19 cellular contexts compared by ENCODE assay signal in the genomic region with DNA sequence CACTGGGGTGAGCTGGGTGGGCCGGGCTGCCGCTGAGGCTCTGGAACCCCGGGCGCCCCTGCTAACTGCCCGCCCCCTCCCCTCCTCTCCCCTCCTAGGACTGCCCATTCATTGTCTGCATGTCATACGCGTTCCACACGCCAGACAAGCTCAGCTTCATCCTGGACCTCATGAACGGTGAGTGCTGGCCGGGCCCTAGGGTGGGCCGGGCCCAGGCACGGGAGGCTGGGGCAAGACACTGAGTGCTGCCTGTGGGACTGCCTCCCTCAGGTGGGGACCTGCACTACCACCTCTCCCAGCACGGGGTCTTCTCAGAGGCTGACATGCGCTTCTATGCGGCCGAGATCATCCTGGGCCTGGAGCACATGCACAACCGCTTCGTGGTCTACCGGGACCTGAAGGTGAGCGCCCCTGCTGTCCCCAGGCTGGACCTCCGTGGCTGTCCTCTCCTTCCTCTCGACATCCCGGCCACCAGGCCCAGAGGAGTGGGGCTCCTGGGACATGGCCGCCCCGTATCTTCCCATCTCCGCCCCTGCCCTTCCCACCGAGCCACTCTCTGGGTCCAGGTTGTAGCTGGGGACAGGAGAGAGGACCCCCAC. TPM values are rescaled to one million over a fixed set of nuclear protein-coding genes. Genes with fewer than 3 reads are reported as not detected.
A peak's percentile ranks its signal among the peaks of the same experiment; 100 is the strongest.
DNase-seq lines count a peak whose midpoint lies in the region; ATAC-seq and TF ChIP-seq lines count a peak whose summit lies in the region.
"Had no signal": no experiment of that assay in that cellular context is flagged by ENCODE, and none has a peak within 500 bp of the region (broad histone marks: within the 10 kb centered on the region; RNA-seq: fewer than 3 reads in every experiment).

No MANE protein-coding gene starts in this region.

- H3K9ac ChIP-seq in endodermal cell (ENCODE audit: extremely low read depth, low read length, poor library complexity, severe bottlenecking): no peak overlapping the region
- H3K9ac ChIP-seq: parathyroid adenoma had no signal

- no peak overlapping the region for H3K4me3 ChIP-seq in lower lobe of right lung
- H3K4me3 ChIP-seq in aorta (ENCODE audit: low read length in 2 of 2): no peak overlapping the region
- H3K4me3 ChIP-seq in endodermal cell (ENCODE audit: low read length): no peak overlapping the region
- H3K4me3 ChIP-seq: dorsolateral prefrontal cortex, esophagus squamous epithelium had no signal

- no peaks in the 10 kb centered on the region for H3K9me3 Mint-ChIP-seq in endodermal cell
- H3K9me3 Mint-ChIP-seq: activated T-helper 2 cell treated with anti-CD3 and anti-CD28 coated beads, Interferon-gamma antibody, Interleukin-2, Interleukin-4, amounts not matched to agents 10 μg/mL and 5 μg/mL and 100 μg/mL, durations not matched to agents 14 hours and 24 hours and 36 hours; T-helper 1 cell treated with Interleukin-12 subunit alpha and Interleukin-12 subunit beta and Interleukin-4 antibody, amounts not matched to agents 30 μg/mL and 1 μg/mL, for 36 hours had no signal

- no peak overlapping the region for H3K4me3 Mint-ChIP-seq in endodermal cell
- H3K4me3 Mint-ChIP-seq: T-helper 1 cell treated with Interleukin-12 subunit alpha and Interleukin-12 subunit beta and Interleukin-4 antibody, amounts not matched to agents 30 μg/mL and 1 μg/mL, for 36 hours had no signal

- TF ChIP-seq CTCF in VCaP (conservative IDR thresholded peaks at IDR 0.05) (no peak), lower lobe of right lung (IDR thresholded peaks at IDR 0.05) (no peak), endodermal cell (conservative IDR thresholded peaks at IDR 0.05) (no peak)

- peaks cover 44% of the 10 kb centered on the region for H3K36me3 Mint-ChIP-seq in endodermal cell (ENCODE audit: low read depth)

- no peaks in the 10 kb centered on the region for H3K27me3 ChIP-seq in lower lobe of right lung (ENCODE audit: low read depth)
- no peaks in the 10 kb centered on the region for H3K27me3 ChIP-seq in aorta (ENCODE audit: control insufficient read depth in 1 of 2, insufficient read depth in 2 of 2, low read length in 1 of 2)
- H3K27me3 ChIP-seq in endodermal cell (ENCODE audit: control insufficient read depth, insufficient read depth, low read length, poor library complexity, severe bottlenecking): no peaks in the 10 kb centered on the region
- H3K27me3 ChIP-seq: dorsolateral prefrontal cortex, esophagus squamous epithelium had no signal

- peaks cover 2% of the 10 kb centered on the region for H3K4me1 Mint-ChIP-seq in endodermal cell

- peak overlapping the region; percentile 14; the same call in 1 of the 2 replicates for H3K27ac ChIP-seq in VCaP
- H3K27ac ChIP-seq in lower lobe of right lung: peak overlapping the region; percentile 99
- no peak overlapping the region for H3K27ac ChIP-seq in aorta (ENCODE audit: low read depth in 1 of 2, low read length in 2 of 2)
- H3K27ac ChIP-seq in endodermal cell (ENCODE audit: low read depth, low read length): no peak overlapping the region
- H3K27ac ChIP-seq: parathyroid adenoma had no signal

- peaks cover 92% of the 10 kb centered on the region for H3K4me1 ChIP-seq in lower lobe of right lung
- no peaks in the 10 kb centered on the region for H3K4me1 ChIP-seq in aorta (ENCODE audit: control insufficient read depth in 1 of 2, insufficient read depth in 2 of 2, low read length in 2 of 2)
- no peaks in the 10 kb centered on the region for H3K4me1 ChIP-seq in endodermal cell (ENCODE audit: control insufficient read depth, insufficient read depth, low read length)
- H3K4me1 ChIP-seq: parathyroid adenoma had no signal

- H3K36me3 ChIP-seq in lower lobe of right lung (peaks cover 85% of the 10 kb centered on the region), aorta (ENCODE audit: control insufficient read depth in 1 of 2, insufficient read depth in 2 of 2, low read length in 1 of 2) (peaks cover 0 to 14% of the 10 kb centered on the region in 2 donors), endodermal cell (ENCODE audit: control insufficient read depth, insufficient read depth, low read length) (peaks cover 25% of the 10 kb centered on the region)

- intact Hi-C loops in lower lobe of right lung (cut with DNase I): no loop called here
- intact Hi-C loops in aorta (cut with DNase I): no loop called here

- WGBS in aorta, 2 donors: 84 to 91% methylated on average over 27 of the region's 27 CpGs
- 95% methylated on average over 11 to 27 of the region's 27 CpGs for WGBS in endodermal cell (ENCODE audit: insufficient coverage in 1 of 2, insufficient read length in 1 of 2), 2 experiments

- no peaks in the 10 kb centered on the region for H3K9me3 ChIP-seq in lower lobe of right lung
- no peaks in the 10 kb centered on the region for H3K9me3 ChIP-seq in aorta (ENCODE audit: control insufficient read depth, low read length)
- no peaks in the 10 kb centered on the region for H3K9me3 ChIP-seq in endodermal cell (ENCODE audit: control insufficient read depth, low read length)
- H3K9me3 ChIP-seq: esophagus squamous epithelium had no signal

- ATAC-seq in lower lobe of right lung (no peak), aorta (ENCODE audit: low FRiP score) (no peak)

- peak; percentile 1 for DNase-seq in stimulated activated CD4-positive, alpha-beta T cell treated with anti-CD3 and anti-CD28 coated beads, Interleukin-4, amount 100 ng/mL, for 1 hour
- no peak for DNase-seq in stimulated activated CD4-positive, alpha-beta T cell treated with anti-CD3 and anti-CD28 coated beads, Interleukin-2, amount 100 ng/mL, for 48 hours
- DNase-seq in lower lobe of right lung: peak; percentile 41
- peak; percentile 46 to 55 for DNase-seq in aorta
- DNase-seq in DMS153 treated with DMSO at 0.1 percent for 48 hours (lab: John Stamatoyannopoulos, UW; ENCODE audit: unreplicated experiment): no peak
- DNase-seq in NCI-H1105 (lab: John Stamatoyannopoulos, UW): no peak
- DNase-seq in endodermal cell: no peak
- DNase-seq: AML-193; dorsolateral prefrontal cortex; esophagus squamous epithelium; Kasumi-1; NCI-H1417 treated with DMSO at 0.1 percent for 48 hours; NCI-H226; NK-92 treated with Interleukin-12 subunit alpha and Interleukin-12 subunit beta, amount 100 ng/mL, for 24 hours; stimulated activated CD4-positive, alpha-beta T cell treated with anti-CD3 and anti-CD28 coated beads, Interleukin-12 subunit alpha, Interleukin-12 subunit beta, amount 100 ng/mL, for 4 hours had no signal

- H3K27ac Mint-ChIP-seq in endodermal cell: no peak overlapping the region

- no peaks in the 10 kb centered on the region for H3K27me3 Mint-ChIP-seq in endodermal cell (ENCODE audit: insufficient read depth)

RNA-seq across cellular contexts. Expression of gene ANKRD13D, which starts 7.5 kb away (rescaled TPM):
- total RNA-seq in lower lobe of right lung (66.9 TPM), aorta (10 to 100 TPM; 43.2 to 96.1 TPM), endodermal cell (10 to 100 TPM; 56.6 to 58.6 TPM)
- polyA plus RNA-seq in aorta: 100 to 1,000 TPM in 1 of 2 donors, 10 to 100 TPM in 1; 16.8 to 100 TPM
- 30.0 TPM for polyA plus RNA-seq in endodermal cell (2013, experiment 1 of 2)
- polyA plus RNA-seq in endodermal cell (2013, experiment 2 of 2): 27.5 TPM

RNA-seq across cellular contexts. Expression of gene GRK2, which starts 15.4 kb away (rescaled TPM):
- total RNA-seq in lower lobe of right lung (101 TPM), aorta (10 to 100 TPM; 53.8 to 77.6 TPM), endodermal cell (10 to 100 TPM; 58.0 to 61.7 TPM)
- 10 to 100 TPM; 29.3 to 53.6 TPM for polyA plus RNA-seq in aorta
- polyA plus RNA-seq in endodermal cell (2013, experiment 1 of 2): 43.5 TPM
- 39.5 TPM for polyA plus RNA-seq in endodermal cell (2013, experiment 2 of 2)

RNA-seq across cellular contexts. Expression of gene SSH3, which starts 21.7 kb away (rescaled TPM):
- total RNA-seq in lower lobe of right lung (37.7 TPM), aorta (10 to 100 TPM; 27.3 to 37.0 TPM), endodermal cell (10 to 100 TPM; 39.1 to 44.4 TPM)
- 10 to 100 TPM; 13.3 to 24.1 TPM for polyA plus RNA-seq in aorta
- 22.0 TPM for polyA plus RNA-seq in endodermal cell (2013, experiment 1 of 2)
- polyA plus RNA-seq in endodermal cell (2013, experiment 2 of 2): 16.0 TPM

Comparison
In these comparisons a context has a peak if more than half of its experiments do, and no peak if none do; other contexts are left out.
1. DNase-seq: peak in stimulated activated CD4-positive, alpha-beta T cell treated with anti-CD3 and anti-CD28 coated beads, Interleukin-4, amount 100 ng/mL, for 1 hour (single experiment), lower lobe of right lung (single experiment) and aorta (2 of 2); none in stimulated activated CD4-positive, alpha-beta T cell treated with anti-CD3 and anti-CD28 coated beads, Interleukin-2, amount 100 ng/mL, for 48 hours (0 of 2), DMS153 treated with DMSO at 0.1 percent for 48 hours (single experiment), NCI-H1105 (single experiment) and endodermal cell (single experiment).
2. H3K27ac ChIP-seq: peak in VCaP (single experiment) and lower lobe of right lung (single experiment); none in aorta (0 of 2) and endodermal cell (single experiment).